ENCODE assay signal across 25 cellular contexts in genomic region chr11:112599265-112599664, GRCh38.
A peak's percentile ranks its signal among the peaks of the same experiment; 100 is the strongest.
DNase-seq lines count a peak whose midpoint lies in the region; FAIRE-seq and TF ChIP-seq lines count a peak whose summit lies in the region.
"Had no signal": no experiment of that assay in that cellular context is flagged by ENCODE, and none has a peak within 500 bp of the region (broad histone marks: within the 10 kb centered on the region; RNA-seq: fewer than 3 reads in every experiment).

No MANE protein-coding gene starts in this region.

- no peak for FAIRE-seq in GM12892 (lab: Jason Lieb, UNC)
- FAIRE-seq: A549, GM12878, GM19239 had no signal

- H3K9ac ChIP-seq in Karpas-422 (ENCODE audit: low read length), result no peak overlapping the region
- H3K9ac ChIP-seq: BLaER1 treated with 17β-estradiol and CSF1 and Interleukin-3, amounts not matched to agents 10 nM and 100 nM had no signal

- no peaks in the 10 kb centered on the region for H3K9me3 ChIP-seq in Karpas-422 (ENCODE audit: low read length)
- H3K9me3 ChIP-seq: A549; BLaER1 treated with 17β-estradiol and CSF1 and Interleukin-3, amounts not matched to agents 10 nM and 100 nM had no signal

- H3K9me3 Mint-ChIP-seq in CD14-positive monocyte (peaks cover 0 to 2% (median 0%) of the 10 kb centered on the region in 7 donors), osteocyte (ENCODE audit: unreplicated experiment) (no peaks in the 10 kb centered on the region)
- H3K9me3 Mint-ChIP-seq: CD4-positive, CD25-positive, alpha-beta regulatory T cell; CD8-positive, alpha-beta memory T cell had no signal

- H3K4me2 ChIP-seq in Karpas-422 (ENCODE audit: low read depth, low read length, poor library complexity, severe bottlenecking), result no peak overlapping the region
- H3K4me2 ChIP-seq: A549 had no signal

- H3K4me3 ChIP-seq in Karpas-422 (ENCODE audit: low read length), result no peak overlapping the region
- H3K4me3 ChIP-seq: A549; BLaER1 treated with 17β-estradiol and CSF1 and Interleukin-3, amounts not matched to agents 10 nM and 100 nM; GM12878 had no signal

- intact Hi-C loops in CD14-positive monocyte (cut with micrococcal nuclease), result no loop called here

- TF ChIP-seq POLR2A in GM12892 (IDR thresholded peaks at IDR 0.05; ENCODE audit: low read depth, low read length), result no peak

- no peaks in the 10 kb centered on the region for H4K20me1 ChIP-seq in Karpas-422 (ENCODE audit: insufficient read depth, low read depth, low read length)
- H4K20me1 ChIP-seq: BLaER1 treated with 17β-estradiol and CSF1 and Interleukin-3, amounts not matched to agents 10 nM and 100 nM had no signal

- TF ChIP-seq CTCF in CD14-positive monocyte (IDR thresholded peaks at IDR 0.05) (no peak), osteocyte (IDR thresholded peaks at IDR 0.05) (no peak)

- H3K4me1 Mint-ChIP-seq in CD14-positive monocyte (peaks cover 25% of the 10 kb centered on the region), osteocyte (ENCODE audit: unreplicated experiment) (no peaks in the 10 kb centered on the region)
- H3K4me1 Mint-ChIP-seq: B cell; CD8-positive, alpha-beta memory T cell had no signal

- H2AFZ ChIP-seq in Karpas-422 (ENCODE audit: low read length), result no peak overlapping the region

- H3K36me3 Mint-ChIP-seq in CD14-positive monocyte, result no peaks in the 10 kb centered on the region
- no peaks in the 10 kb centered on the region for H3K36me3 Mint-ChIP-seq in osteocyte (ENCODE audit: unreplicated experiment)
- H3K36me3 Mint-ChIP-seq: CD4-positive, alpha-beta memory T cell; CD4-positive, CD25-positive, alpha-beta regulatory T cell; CD8-positive, alpha-beta memory T cell had no signal

- peak overlapping the region in 4 of 7 donors; percentile 65 to 75 (median 69) for H3K27ac Mint-ChIP-seq in CD14-positive monocyte
- no peak overlapping the region for H3K27ac Mint-ChIP-seq in osteocyte (ENCODE audit: unreplicated experiment)
- H3K27ac Mint-ChIP-seq: B cell; CD4-positive, alpha-beta memory T cell; CD4-positive, CD25-positive, alpha-beta regulatory T cell; CD8-positive, alpha-beta memory T cell had no signal

- H3K4me3 Mint-ChIP-seq in CD14-positive monocyte (peak overlapping the region in 1 of 2 donors; percentile 11), osteocyte (ENCODE audit: unreplicated experiment) (no peak overlapping the region)
- H3K4me3 Mint-ChIP-seq: B cell; CD4-positive, alpha-beta memory T cell; CD4-positive, CD25-positive, alpha-beta regulatory T cell; CD8-positive, alpha-beta memory T cell had no signal

- H3K79me2 ChIP-seq in Karpas-422 (ENCODE audit: low read length), result no peaks in the 10 kb centered on the region

- H3K27me3 Mint-ChIP-seq in CD14-positive monocyte (ENCODE audit: low read depth in 3 of 3), result peaks cover 4 to 18% (median 7%) of the 10 kb centered on the region in 3 donors
- H3K27me3 Mint-ChIP-seq in osteocyte (ENCODE audit: unreplicated experiment), result peaks cover 45% of the 10 kb centered on the region

- peak; percentile 6 for DNase-seq in NCI-H146 (lab: John Stamatoyannopoulos, UW)
- no peak for DNase-seq in NCI-H146 treated with DMSO at 0.1 percent for 48 hours (lab: John Stamatoyannopoulos, UW; ENCODE audit: unreplicated experiment)
- DNase-seq in CD14-positive monocyte (ENCODE audit: low spot score), result no peak
- DNase-seq in osteocyte (ENCODE audit: extremely low spot score, unreplicated experiment), result peak; percentile 38
- no peak for DNase-seq in GM12892 (ENCODE audit: insufficient read length)
- DNase-seq in Karpas-422, result no peak
- DNase-seq: AML-193; CD4-positive, alpha-beta memory T cell; CD4-positive, CD25-positive, alpha-beta regulatory T cell; CD8-positive, alpha-beta memory T cell; COR-L47; DMS 273 treated with DMSO at 0.1 percent for 48 hours; DMS153; DMS53; DMS79; DND-41; EL; GDM1 had no signal

- no peak overlapping the region for H3K27ac ChIP-seq in Karpas-422 (ENCODE audit: low read length)
- H3K27ac ChIP-seq: 22Rv1; A549; BLaER1 treated with 17β-estradiol and CSF1 and Interleukin-3, amounts not matched to agents 10 nM and 100 nM; C4-2B had no signal

- no peaks in the 10 kb centered on the region for H3K9me2 ChIP-seq in Karpas-422 (replicated peaks; ENCODE audit: insufficient read depth, low read length)

- H3K36me3 ChIP-seq in Karpas-422 (ENCODE audit: insufficient read depth, low read length), result no peaks in the 10 kb centered on the region
- H3K36me3 ChIP-seq: BLaER1 treated with 17β-estradiol and CSF1 and Interleukin-3, amounts not matched to agents 10 nM and 100 nM had no signal

- no peaks in the 10 kb centered on the region for H3K27me3 ChIP-seq in Karpas-422 (ENCODE audit: low read length)
- H3K27me3 ChIP-seq: BLaER1 treated with 17β-estradiol and CSF1 and Interleukin-3, amounts not matched to agents 10 nM and 100 nM had no signal

- no peaks in the 10 kb centered on the region for H3K4me1 ChIP-seq in Karpas-422 (ENCODE audit: low read length)
- H3K4me1 ChIP-seq: A549 had no signal

Comparison
In these comparisons a context has a peak if more than half of its experiments do, and no peak if none do; other contexts are left out.
1. DNase-seq: peak in NCI-H146 (single experiment) and osteocyte (single experiment); none in NCI-H146 treated with DMSO at 0.1 percent for 48 hours (single experiment), CD14-positive monocyte (single experiment), GM12892 (single experiment) and Karpas-422 (single experiment).